1 cellular context compared by ENCODE assay signal in genomic region chr20:25195014-25195961, GRCh38.
TF ChIP-seq lines count a peak whose summit lies in the region.

TSS of gene ENTPD6 (plus strand) at chr20:25195712. CDS start at chr20:25206537, 10,825 bp downstream.

TF ChIP-seq in K562, 482 proteins besides CTCF, POLR2A, EP300 and RAD21 (continued from another document and continues in another):
- peak in 1 of 3 experiments; percentile 34 for TF ChIP-seq YY1 (IDR thresholded peaks at IDR 0.05; ENCODE audit: borderline replicate concordance in 1 of 3, control insufficient read depth in 1 of 3, extremely low read depth in 1 of 3, insufficient read depth in 3 of 3, insufficient read length in 1 of 3, insufficient replicate concordance in 2 of 3, low read depth in 1 of 3, low read length in 2 of 3)
- TF ChIP-seq ZBTB12 (CRISPR knock-in tag; IDR thresholded peaks at IDR 0.05): peak; percentile 78
- no peak for TF ChIP-seq ATF1 (CRISPR knock-in tag; IDR thresholded peaks at IDR 0.05)
- TF ChIP-seq ATF1 (tag; IDR thresholded peaks at IDR 0.05): peak; percentile 91
- TF ChIP-seq HOXB6 (CRISPR knock-in tag; IDR thresholded peaks at IDR 0.05; ENCODE audit: borderline replicate concordance): no peak
- peak; percentile 60 for TF ChIP-seq TFAP4 (CRISPR knock-in tag; IDR thresholded peaks at IDR 0.05; ENCODE audit: borderline replicate concordance)
- TF ChIP-seq TCF7L2 (IDR thresholded peaks at IDR 0.05; ENCODE audit: low read depth, low read length): no peak
- no peak for TF ChIP-seq ATF4 (CRISPR knock-in tag; IDR thresholded peaks at IDR 0.05)
- TF ChIP-seq XRCC3 (IDR thresholded peaks at IDR 0.05): no peak
- peak; percentile 98 for TF ChIP-seq NRF1 (conservative IDR thresholded peaks at IDR 0.05 in 1 of 2, IDR thresholded peaks at IDR 0.05 in 1 of 2)
- no peak for TF ChIP-seq LARP7 (IDR thresholded peaks at IDR 0.05)
- no peak for TF ChIP-seq ZNF197 (CRISPR knock-in tag; IDR thresholded peaks at IDR 0.05; ENCODE audit: low read depth)
- peak; percentile 57; the same call in 1 of the 2 replicates for TF ChIP-seq ATF7 (IDR thresholded peaks at IDR 0.05)
- no peak for TF ChIP-seq ZKSCAN8 (CRISPR knock-in tag; IDR thresholded peaks at IDR 0.05)
- no peak for TF ChIP-seq GTF3C2 (IDR thresholded peaks at IDR 0.05; ENCODE audit: borderline replicate concordance, extremely low read depth, insufficient read length)
- no peak for TF ChIP-seq NR2C2 (CRISPR knock-in tag; IDR thresholded peaks at IDR 0.05)
- peak; percentile 53 for TF ChIP-seq NR2C2 (tag; IDR thresholded peaks at IDR 0.05)
- peak; percentile 65 for TF ChIP-seq MAX (CRISPR knock-in tag; IDR thresholded peaks at IDR 0.05)
- TF ChIP-seq CXXC5 (CRISPR knock-in tag; IDR thresholded peaks at IDR 0.05): peak; percentile 53
- no peak for TF ChIP-seq PKNOX1 (IDR thresholded peaks at IDR 0.05)
- no peak for TF ChIP-seq MTF1 (CRISPR knock-in tag; IDR thresholded peaks at IDR 0.05; ENCODE audit: borderline replicate concordance)
- TF ChIP-seq BCLAF1 (IDR thresholded peaks at IDR 0.05; ENCODE audit: borderline replicate concordance in 1 of 2, control insufficient read depth in 1 of 2, low read depth in 2 of 2, low read length in 1 of 2): no peak
- no peak for TF ChIP-seq RCOR1 (IDR thresholded peaks at IDR 0.05; ENCODE audit: borderline replicate concordance in 1 of 2, low read depth in 2 of 2, low read length in 2 of 2)
- TF ChIP-seq E4F1 (CRISPR knock-in tag; IDR thresholded peaks at IDR 0.05; ENCODE audit: borderline replicate concordance): no peak
- peak; percentile 48 for TF ChIP-seq CCNT2 (IDR thresholded peaks at IDR 0.05; ENCODE audit: borderline replicate concordance, extremely low read depth, insufficient read length, low read depth, low read length)
- no peak for TF ChIP-seq SMARCA5 (IDR thresholded peaks at IDR 0.05)
- TF ChIP-seq UBTF (IDR thresholded peaks at IDR 0.05; ENCODE audit: borderline replicate concordance in 1 of 2, low read depth in 2 of 2, low read length in 2 of 2): no peak
- TF ChIP-seq L3MBTL2 (IDR thresholded peaks at IDR 0.05): peak; percentile 83
- TF ChIP-seq HNRNPH1 (optimal IDR thresholded peaks at IDR 0.05; ENCODE audit: low read depth, low read length): no peak
- no peak for TF ChIP-seq E2F5 (CRISPR knock-in tag; IDR thresholded peaks at IDR 0.05)
- no peak for TF ChIP-seq MED1 (CRISPR knock-in tag; IDR thresholded peaks at IDR 0.05; ENCODE audit: borderline replicate concordance)
- TF ChIP-seq CTBP1 (IDR thresholded peaks at IDR 0.05; ENCODE audit: borderline replicate concordance): no peak
- peak; percentile 74 for TF ChIP-seq RBFOX2 (IDR thresholded peaks at IDR 0.05; ENCODE audit: low read depth, low read length)
- no peak for TF ChIP-seq CBFA2T3 (IDR thresholded peaks at IDR 0.05)
- TF ChIP-seq GMEB1 (CRISPR knock-in tag; IDR thresholded peaks at IDR 0.05): peak; percentile 22; the same call in 1 of the 2 replicates
- peak; percentile 46; the same call in 1 of the 2 replicates for TF ChIP-seq NFIC (IDR thresholded peaks at IDR 0.05)
- TF ChIP-seq THAP7 (CRISPR knock-in tag; IDR thresholded peaks at IDR 0.05): no peak
- no peak for TF ChIP-seq NFRKB (IDR thresholded peaks at IDR 0.05; ENCODE audit: low read depth)
- no peak for TF ChIP-seq TCF3 (CRISPR knock-in tag; IDR thresholded peaks at IDR 0.05)
- no peak for TF ChIP-seq CHD4 (IDR thresholded peaks at IDR 0.05; ENCODE audit: insufficient read depth, insufficient replicate concordance, low read depth, low read length, poor library complexity, severe bottlenecking)
- TF ChIP-seq MTA1 (IDR thresholded peaks at IDR 0.05; ENCODE audit: borderline replicate concordance): no peak
- no peak for TF ChIP-seq PML (IDR thresholded peaks at IDR 0.05; ENCODE audit: low read length)
- no peak for TF ChIP-seq RBBP5 (IDR thresholded peaks at IDR 0.05; ENCODE audit: borderline replicate concordance, insufficient read depth, low read length, poor library complexity, severe bottlenecking)
